Comparison of ENCODE assay signal across 1 cellular context in the genomic region with DNA sequence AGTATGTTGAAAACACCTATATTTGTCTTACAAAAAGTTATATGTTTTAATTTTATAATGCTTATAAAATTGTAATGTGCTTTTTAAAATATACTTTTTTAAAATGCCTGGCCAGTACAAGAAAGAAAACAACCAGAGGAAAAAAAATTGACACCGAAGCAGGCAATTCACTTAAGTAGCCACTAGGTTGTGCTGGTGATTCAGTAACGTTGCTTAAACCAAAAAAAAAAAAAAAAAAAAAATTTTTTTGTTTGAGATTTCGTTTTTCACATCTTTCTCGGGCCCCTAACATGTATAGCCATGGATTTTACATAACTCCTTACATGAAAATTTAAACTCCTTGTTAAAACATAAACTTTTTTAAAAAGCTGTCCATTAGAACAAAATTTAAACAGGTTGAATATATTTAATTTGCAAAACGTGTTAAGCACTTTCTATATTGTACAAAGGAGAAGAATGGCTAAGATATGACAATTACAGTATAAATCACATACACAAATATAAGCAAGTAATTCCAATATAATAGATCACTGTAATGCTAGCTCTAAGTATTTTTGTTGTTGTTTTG.
TF ChIP-seq lines count a peak whose summit lies in the region.

No MANE protein-coding gene starts in this region.

TF ChIP-seq in K562, 482 proteins besides CTCF, POLR2A, EP300 and RAD21:
- TF ChIP-seq SMC3 (conservative IDR thresholded peaks at IDR 0.05; ENCODE audit: insufficient read depth, low read depth, low read length) (peak; percentile 42; the same call in 1 of the 2 replicates), NR2C2 (CRISPR knock-in tag; IDR thresholded peaks at IDR 0.05) (no peak), NR2C2 (tag; IDR thresholded peaks at IDR 0.05) (0 out of 2 replicates have a peak, but pooled peaks have one; percentile 18), FOXK2 (conservative IDR thresholded peaks at IDR 0.05 in 1 of 2, IDR thresholded peaks at IDR 0.05 in 1 of 2; ENCODE audit: low read depth in 2 of 2) (0 out of 4 replicates have a peak, but pooled peaks of 1 of the 2 experiments have one; percentile 29), ETV1 (tag; conservative IDR thresholded peaks at IDR 0.05; ENCODE audit: low read depth) (no peak), ZNF384 (IDR thresholded peaks at IDR 0.05; ENCODE audit: low read depth, low read length) (peak; percentile 98)
- TF ChIP-seq, protein P1, sequence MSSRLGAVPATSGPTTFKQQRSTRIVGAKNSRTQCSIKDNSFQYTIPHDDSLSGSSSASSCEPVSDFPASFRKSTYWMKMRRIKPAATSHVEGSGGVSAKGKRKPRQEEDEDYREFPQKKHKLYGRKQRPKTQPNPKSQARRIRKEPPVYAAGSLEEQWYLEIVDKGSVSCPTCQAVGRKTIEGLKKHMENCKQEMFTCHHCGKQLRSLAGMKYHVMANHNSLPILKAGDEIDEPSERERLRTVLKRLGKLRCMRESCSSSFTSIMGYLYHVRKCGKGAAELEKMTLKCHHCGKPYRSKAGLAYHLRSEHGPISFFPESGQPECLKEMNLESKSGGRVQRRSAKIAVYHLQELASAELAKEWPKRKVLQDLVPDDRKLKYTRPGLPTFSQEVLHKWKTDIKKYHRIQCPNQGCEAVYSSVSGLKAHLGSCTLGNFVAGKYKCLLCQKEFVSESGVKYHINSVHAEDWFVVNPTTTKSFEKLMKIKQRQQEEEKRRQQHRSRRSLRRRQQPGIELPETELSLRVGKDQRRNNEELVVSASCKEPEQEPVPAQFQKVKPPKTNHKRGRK (tag; IDR thresholded peaks at IDR 0.05), result peak; percentile 84
- TF ChIP-seq, protein P2, sequence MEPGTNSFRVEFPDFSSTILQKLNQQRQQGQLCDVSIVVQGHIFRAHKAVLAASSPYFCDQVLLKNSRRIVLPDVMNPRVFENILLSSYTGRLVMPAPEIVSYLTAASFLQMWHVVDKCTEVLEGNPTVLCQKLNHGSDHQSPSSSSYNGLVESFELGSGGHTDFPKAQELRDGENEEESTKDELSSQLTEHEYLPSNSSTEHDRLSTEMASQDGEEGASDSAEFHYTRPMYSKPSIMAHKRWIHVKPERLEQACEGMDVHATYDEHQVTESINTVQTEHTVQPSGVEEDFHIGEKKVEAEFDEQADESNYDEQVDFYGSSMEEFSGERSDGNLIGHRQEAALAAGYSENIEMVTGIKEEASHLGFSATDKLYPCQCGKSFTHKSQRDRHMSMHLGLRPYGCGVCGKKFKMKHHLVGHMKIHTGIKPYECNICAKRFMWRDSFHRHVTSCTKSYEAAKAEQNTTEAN (CRISPR knock-in tag; IDR thresholded peaks at IDR 0.05), result no peak
- TF ChIP-seq, protein P3, sequence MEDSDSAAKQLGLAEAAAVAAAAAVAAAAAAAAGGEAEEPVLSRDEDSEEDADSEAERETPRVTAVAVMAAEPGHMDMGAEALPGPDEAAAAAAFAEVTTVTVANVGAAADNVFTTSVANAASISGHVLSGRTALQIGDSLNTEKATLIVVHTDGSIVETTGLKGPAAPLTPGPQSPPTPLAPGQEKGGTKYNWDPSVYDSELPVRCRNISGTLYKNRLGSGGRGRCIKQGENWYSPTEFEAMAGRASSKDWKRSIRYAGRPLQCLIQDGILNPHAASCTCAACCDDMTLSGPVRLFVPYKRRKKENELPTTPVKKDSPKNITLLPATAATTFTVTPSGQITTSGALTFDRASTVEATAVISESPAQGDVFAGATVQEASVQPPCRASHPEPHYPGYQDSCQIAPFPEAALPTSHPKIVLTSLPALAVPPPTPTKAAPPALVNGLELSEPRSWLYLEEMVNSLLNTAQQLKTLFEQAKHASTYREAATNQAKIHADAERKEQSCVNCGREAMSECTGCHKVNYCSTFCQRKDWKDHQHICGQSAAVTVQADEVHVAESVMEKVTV (CRISPR knock-in tag; IDR thresholded peaks at IDR 0.05), result peak; percentile 54
